ENCODE assay signal across 13 cellular contexts in the genomic region with DNA sequence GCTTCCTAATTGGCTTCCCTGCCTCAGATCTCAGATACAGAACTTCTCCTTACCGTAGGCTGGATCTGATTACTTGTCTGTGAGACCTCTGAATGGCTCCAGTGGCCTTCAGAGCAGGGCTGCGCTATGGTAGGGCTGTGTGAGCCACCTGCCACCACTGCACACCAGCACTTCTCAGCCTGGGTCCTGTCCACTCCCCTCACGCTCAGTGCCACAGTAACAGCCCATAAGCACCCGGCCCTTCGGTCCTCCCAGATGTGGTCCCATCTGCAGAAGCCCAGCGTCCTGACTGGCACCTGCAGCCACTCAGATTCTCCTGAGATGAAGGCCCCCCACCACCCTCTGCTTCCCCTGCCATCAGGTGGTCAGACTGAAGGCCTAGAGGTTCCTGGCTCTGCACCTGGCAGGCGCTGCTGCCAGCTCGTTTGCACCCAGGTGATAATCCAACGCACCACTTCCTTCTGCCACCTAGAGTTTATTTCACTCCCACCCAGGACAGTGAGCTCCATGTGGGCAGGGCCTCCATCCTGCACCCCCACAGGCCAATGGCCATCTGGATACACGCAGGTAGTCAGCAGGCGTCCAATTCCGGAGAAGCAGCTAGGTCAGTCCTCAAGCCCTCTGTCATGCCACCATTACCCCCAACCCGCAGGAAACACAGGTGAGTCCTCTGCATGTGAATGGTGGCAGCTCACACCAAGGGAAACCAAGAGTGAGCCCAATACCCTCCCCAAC. TPM values are rescaled to one million over a fixed set of nuclear protein-coding genes. Genes with fewer than 3 reads are reported as not detected.
DNase-seq lines count a peak whose midpoint lies in the region; ATAC-seq and TF ChIP-seq lines count a peak whose summit lies in the region.
"Had no signal": no experiment of that assay in that cellular context is flagged by ENCODE, and none has a peak within 500 bp of the region (broad histone marks: within the 10 kb centered on the region; RNA-seq: fewer than 3 reads in every experiment).

No MANE protein-coding gene starts in this region.

- H3K9ac ChIP-seq in GM23248, result no peak overlapping the region

- H4K20me1 ChIP-seq in GM23248 (ENCODE audit: insufficient read depth), result 0 out of 2 replicates have a peak, but pooled peaks cover 8% of the 10 kb centered on the region

- H3K9me2 ChIP-seq in GM23248 (ENCODE audit: insufficient read depth), result no peaks in the 10 kb centered on the region

- WGBS in esophagus squamous epithelium, 2 donors, result 66 to 85% methylated on average over 7 to 13 of the region's 13 CpGs
- 93% methylated on average over 13 of the region's 13 CpGs for WGBS in GM23248 (ENCODE audit: low coverage in 1 of 2, low lambda C conversion rate in 2 of 2, missing lambda C conversion rate in 2 of 2), 2 experiments

- H3K4me3 ChIP-seq in esophagus squamous epithelium, result no peak overlapping the region
- H3K4me3 ChIP-seq in GM23248, result no peak overlapping the region

- H3K27ac Mint-ChIP-seq in activated T-helper 1 cell treated with anti-CD3 and anti-CD28 coated beads, Interleukin-12 subunit alpha, Interleukin-12 subunit beta, Interleukin-2, Interleukin-4 antibody, amounts not matched to agents 30 ng/mL and 10 ng/mL and 1 ng/mL, durations not matched to agents 14 hours and 24 hours and 36 hours, result peak overlapping the region; percentile 82
- peak overlapping the region; percentile 25 for H3K27ac Mint-ChIP-seq in stimulated activated naive B cell treated with anti-CD40 and anti-IgM and Interleukin-4, amounts not matched to agents 10 μg/mL and 1 μg/mL and 100 μg/mL, for 72 hours

- H3K4me1 Mint-ChIP-seq in activated T-cell treated with anti-CD3 and anti-CD28 coated beads, Interleukin-2, amount 50 U/mL, for 4 hours (ENCODE audit: low read depth), result peaks cover 94% of the 10 kb centered on the region
- H3K4me1 Mint-ChIP-seq in activated T-helper 1 cell treated with anti-CD3 and anti-CD28 coated beads, Interleukin-12 subunit alpha, Interleukin-12 subunit beta, Interleukin-2, Interleukin-4 antibody, amounts not matched to agents 30 ng/mL and 10 ng/mL and 1 ng/mL, durations not matched to agents 14 hours and 24 hours and 36 hours (ENCODE audit: low read depth), result peaks cover 94% of the 10 kb centered on the region
- peaks cover 68 to 91% of the 10 kb centered on the region in 2 donors for H3K4me1 Mint-ChIP-seq in stimulated activated naive B cell treated with anti-CD40 and anti-IgM and Interleukin-4, amounts not matched to agents 10 μg/mL and 1 μg/mL and 100 μg/mL, for 72 hours

- DNase-seq in activated T-cell treated with anti-CD3 and anti-CD28 coated beads, Interleukin-2, amount 50 U/mL, for 4 hours, result no peak
- DNase-seq in activated T-cell treated with anti-CD3 and anti-CD28 coated beads, Interleukin-2, amount 50 U/mL, for 1 hour, result no peak
- no peak for DNase-seq in activated T-helper 1 cell treated with anti-CD3 and anti-CD28 coated beads, Interleukin-12 subunit alpha, Interleukin-12 subunit beta, Interleukin-2, Interleukin-4 antibody, amounts not matched to agents 30 ng/mL and 10 ng/mL and 1 ng/mL, durations not matched to agents 14 hours and 24 hours and 36 hours (ENCODE audit: low spot score)
- DNase-seq in esophagus squamous epithelium (lab: John Stamatoyannopoulos, UW), result no peak
- DNase-seq in stimulated activated naive B cell treated with anti-CD40 and anti-IgM and Interleukin-4, amounts not matched to agents 10 μg/mL and 1 μg/mL and 100 μg/mL, for 72 hours, result no peak
- DNase-seq in GM23248, result no peak
- DNase-seq in DMS153 treated with DMSO at 0.1 percent for 48 hours (lab: John Stamatoyannopoulos, UW; ENCODE audit: unreplicated experiment), result no peak
- DNase-seq: activated CD4-positive, CD25-positive, alpha-beta regulatory T cell; foreskin keratinocyte; KBM-7; NCI-H2081; NK-92 treated with Interleukin-12 subunit alpha and Interleukin-12 subunit beta, amount 100 ng/mL, for 24 hours had no signal

- peaks cover 96% of the 10 kb centered on the region for H3K79me2 ChIP-seq in GM23248 (ENCODE audit: insufficient read depth)

- TF ChIP-seq POLR2A in esophagus squamous epithelium (IDR thresholded peaks at IDR 0.05), result no peak

- no peak for ATAC-seq in activated T-cell treated with anti-CD3 and anti-CD28 coated beads, Interleukin-2, amount 50 U/mL, for 4 hours
- ATAC-seq in stimulated activated naive B cell treated with anti-CD40 and anti-IgM and Interleukin-4, amounts not matched to agents 10 μg/mL and 1 μg/mL and 100 μg/mL, for 72 hours (replicated peaks), result no peak
- ATAC-seq in HG02678 (IDR thresholded peaks at IDR 0.05; ENCODE audit: unreplicated experiment), result no peak
- ATAC-seq: foreskin keratinocyte had no signal

- in situ Hi-C loops in GM23248 (cut with MboI), result no loop called here

- no peaks in the 10 kb centered on the region for H3K27me3 Mint-ChIP-seq in activated T-cell treated with anti-CD3 and anti-CD28 coated beads, Interleukin-2, amount 50 U/mL, for 4 hours (ENCODE audit: low read depth)
- no peaks in the 10 kb centered on the region for H3K27me3 Mint-ChIP-seq in activated T-helper 1 cell treated with anti-CD3 and anti-CD28 coated beads, Interleukin-12 subunit alpha, Interleukin-12 subunit beta, Interleukin-2, Interleukin-4 antibody, amounts not matched to agents 30 ng/mL and 10 ng/mL and 1 ng/mL, durations not matched to agents 14 hours and 24 hours and 36 hours (ENCODE audit: insufficient read depth)
- H3K27me3 Mint-ChIP-seq in stimulated activated naive B cell treated with anti-CD40 and anti-IgM and Interleukin-4, amounts not matched to agents 10 μg/mL and 1 μg/mL and 100 μg/mL, for 72 hours, result no peaks in the 10 kb centered on the region

- H3K4me1 ChIP-seq in esophagus squamous epithelium, result peaks cover 71 to 97% (median 78%) of the 10 kb centered on the region in 3 donors
- peaks cover 66% of the 10 kb centered on the region for H3K4me1 ChIP-seq in GM23248 (ENCODE audit: insufficient read depth)

- H3K27me3 ChIP-seq in esophagus squamous epithelium, result no peaks in the 10 kb centered on the region
- H3K27me3 ChIP-seq in GM23248 (replicated peaks; ENCODE audit: insufficient read depth), result no peaks in the 10 kb centered on the region
- H3K27me3 ChIP-seq: foreskin keratinocyte had no signal

- peaks cover 16 to 81% (median 34%) of the 10 kb centered on the region in 3 donors for H3K36me3 ChIP-seq in esophagus squamous epithelium
- peaks cover 43% of the 10 kb centered on the region for H3K36me3 ChIP-seq in GM23248 (ENCODE audit: low read depth)

- no peak overlapping the region for H2AFZ ChIP-seq in GM23248

- intact Hi-C loops in activated T-helper 1 cell treated with anti-CD3 and anti-CD28 coated beads, Interleukin-12 subunit alpha, Interleukin-12 subunit beta, Interleukin-2, Interleukin-4 antibody, amounts not matched to agents 30 ng/mL and 10 ng/mL and 1 ng/mL, durations not matched to agents 14 hours and 24 hours and 36 hours (cut with micrococcal nuclease), result loop anchor here (10.0 kb wide), 2 partner anchors 506 to 1906 kb away; no protein-coding TSS in a partner anchor
- intact Hi-C loops in esophagus squamous epithelium (cut with DNase I), result no loop called here

- H3K36me3 Mint-ChIP-seq in activated T-cell treated with anti-CD3 and anti-CD28 coated beads, Interleukin-2, amount 50 U/mL, for 4 hours (ENCODE audit: insufficient read depth), result peaks cover 54% of the 10 kb centered on the region
- H3K36me3 Mint-ChIP-seq in activated T-helper 1 cell treated with anti-CD3 and anti-CD28 coated beads, Interleukin-12 subunit alpha, Interleukin-12 subunit beta, Interleukin-2, Interleukin-4 antibody, amounts not matched to agents 30 ng/mL and 10 ng/mL and 1 ng/mL, durations not matched to agents 14 hours and 24 hours and 36 hours (ENCODE audit: low read depth), result peaks cover 82% of the 10 kb centered on the region
- H3K36me3 Mint-ChIP-seq in stimulated activated naive B cell treated with anti-CD40 and anti-IgM and Interleukin-4, amounts not matched to agents 10 μg/mL and 1 μg/mL and 100 μg/mL, for 72 hours, result peaks cover 74 to 89% of the 10 kb centered on the region in 2 donors

- no peak for TF ChIP-seq CTCF in esophagus squamous epithelium (IDR thresholded peaks at IDR 0.05)

- peak overlapping the region; percentile 19 for H3K4me3 Mint-ChIP-seq in activated T-cell treated with anti-CD3 and anti-CD28 coated beads, Interleukin-2, amount 50 U/mL, for 4 hours
- H3K4me3 Mint-ChIP-seq in activated T-helper 1 cell treated with anti-CD3 and anti-CD28 coated beads, Interleukin-12 subunit alpha, Interleukin-12 subunit beta, Interleukin-2, Interleukin-4 antibody, amounts not matched to agents 30 ng/mL and 10 ng/mL and 1 ng/mL, durations not matched to agents 14 hours and 24 hours and 36 hours, result peak overlapping the region; percentile 75
- peak overlapping the region; percentile 46 to 58 for H3K4me3 Mint-ChIP-seq in stimulated activated naive B cell treated with anti-CD40 and anti-IgM and Interleukin-4, amounts not matched to agents 10 μg/mL and 1 μg/mL and 100 μg/mL, for 72 hours

- H3K27ac ChIP-seq in esophagus squamous epithelium, result peak overlapping the region in 3 of 4 donors; percentile 86 to 93 (median 89)
- no peak overlapping the region for H3K27ac ChIP-seq in GM23248
- H3K27ac ChIP-seq: foreskin keratinocyte had no signal

- peaks cover 86% of the 10 kb centered on the region for H3F3A ChIP-seq in GM23248 (ENCODE audit: insufficient read depth)

- H3K9me3 ChIP-seq in esophagus squamous epithelium (no peaks in the 10 kb centered on the region), GM23248 (ENCODE audit: low read depth) (no peaks in the 10 kb centered on the region)

- H3K4me2 ChIP-seq in GM23248 (ENCODE audit: unreplicated experiment), result no peak overlapping the region

- H3K9me3 Mint-ChIP-seq in activated T-cell treated with anti-CD3 and anti-CD28 coated beads, Interleukin-2, amount 50 U/mL, for 4 hours, result no peaks in the 10 kb centered on the region
- H3K9me3 Mint-ChIP-seq in activated T-helper 1 cell treated with anti-CD3 and anti-CD28 coated beads, Interleukin-12 subunit alpha, Interleukin-12 subunit beta, Interleukin-2, Interleukin-4 antibody, amounts not matched to agents 30 ng/mL and 10 ng/mL and 1 ng/mL, durations not matched to agents 14 hours and 24 hours and 36 hours, result no peaks in the 10 kb centered on the region
- H3K9me3 Mint-ChIP-seq in stimulated activated naive B cell treated with anti-CD40 and anti-IgM and Interleukin-4, amounts not matched to agents 10 μg/mL and 1 μg/mL and 100 μg/mL, for 72 hours, result no peaks in the 10 kb centered on the region

RNA-seq across cellular contexts. Expression of a gene that starts 5.4 kb away (rescaled TPM):
- total RNA-seq in activated T-cell treated with anti-CD3 and anti-CD28 coated beads, Interleukin-2, amount 50 U/mL, for 4 hours, result 100 to 1,000 TPM; 291 to 356 (median 334) TPM
- 449 and 453 TPM in 2 replicates for total RNA-seq in activated T-helper 1 cell treated with anti-CD3 and anti-CD28 coated beads, Interleukin-12 subunit alpha, Interleukin-12 subunit beta, Interleukin-2, Interleukin-4 antibody, amounts not matched to agents 30 ng/mL and 10 ng/mL and 1 ng/mL, durations not matched to agents 14 hours and 24 hours and 36 hours
- 100 to 1,000 TPM; 131 to 203 (median 171) TPM for total RNA-seq in esophagus squamous epithelium
- 471 and 487 TPM in 2 replicates for total RNA-seq in GM23248 (2014; rRNA removed; shearing (Covaris generic))
- polyA plus RNA-seq in GM23248 (2016; fragmentation: Nextera tagmentation; extraction: Ambion mirVana), result 413 and 419 TPM in 2 replicates

Comparison
In these comparisons a context has a peak if more than half of its experiments do, and no peak if none do; other contexts are left out.
1. H3K4me3 Mint-ChIP-seq: peak in every context shown above with its lines; median percentile 75 in activated T-helper 1 cell treated with anti-CD3 and anti-CD28 coated beads, Interleukin-12 subunit alpha, Interleukin-12 subunit beta, Interleukin-2, Interleukin-4 antibody, amounts not matched to agents 30 ng/mL and 10 ng/mL and 1 ng/mL, durations not matched to agents 14 hours and 24 hours and 36 hours; 52 in stimulated activated naive B cell treated with anti-CD40 and anti-IgM and Interleukin-4, amounts not matched to agents 10 μg/mL and 1 μg/mL and 100 μg/mL, for 72 hours; 19 in activated T-cell treated with anti-CD3 and anti-CD28 coated beads, Interleukin-2, amount 50 U/mL, for 4 hours.